In genomic region chr13:22427783-22428182, GRCh38 we compare ENCODE assay signal across 19 cellular contexts.
"Had no signal": no experiment of that assay in that cellular context is flagged by ENCODE, and none has a peak within 500 bp of the region (broad histone marks: within the 10 kb centered on the region; RNA-seq: fewer than 3 reads in every experiment).

No MANE protein-coding gene starts in this region.

- H3K27me3 ChIP-seq: foreskin keratinocyte, left lung, sigmoid colon, suprapubic skin, thyroid gland had no signal

- H3K27ac ChIP-seq: foreskin keratinocyte, parathyroid adenoma, psoas muscle, sigmoid colon, suprapubic skin, thyroid gland had no signal

- H3K36me3 ChIP-seq: left lung, sigmoid colon, suprapubic skin, thyroid gland had no signal

- H2AFZ ChIP-seq: parathyroid adenoma had no signal

- H3K79me2 ChIP-seq: parathyroid adenoma had no signal

- H3K4me3 ChIP-seq: left lung, lung, psoas muscle, sigmoid colon, suprapubic skin, thyroid gland had no signal

- ATAC-seq: foreskin keratinocyte; psoas muscle; stimulated activated effector memory CD8-positive, alpha-beta T cell treated with anti-CD3 and anti-CD28 coated beads, Interleukin-12 subunit alpha, Interleukin-12 subunit beta, amount 100 ng/mL, for 72 hours; stimulated activated naive CD8-positive, alpha-beta T cell treated with anti-CD3 and anti-CD28 coated beads, Interleukin-15, Interleukin-2, amounts not matched to agents 100 U/mL and 50 U/mL, for 24 hours had no signal

- DNase-seq: effector CD4-positive, alpha-beta T cell; endodermal cell; foreskin keratinocyte; head of caudate nucleus; islet precursor cell; left lung; midbrain; naive B cell; psoas muscle; retina; sigmoid colon; stimulated activated CD4-positive, alpha-beta T cell treated with anti-CD3 and anti-CD28 coated beads, Interleukin-4, amount 100 ng/mL, for 1 hour; stimulated activated CD8-positive, alpha-beta memory T cell treated with anti-CD3 and anti-CD28 coated beads, Interleukin-4, amount 100 ng/mL, for 48 hours; stimulated activated naive CD8-positive, alpha-beta T cell treated with anti-CD3 and anti-CD28 coated beads, Interleukin-15, Interleukin-2, amounts not matched to agents 100 U/mL and 50 U/mL, for 24 hours; thyroid gland had no signal

- H3K9me3 ChIP-seq: psoas muscle, suprapubic skin, thyroid gland had no signal

- H3K4me1 ChIP-seq: foreskin keratinocyte, left lung, parathyroid adenoma, psoas muscle, sigmoid colon, suprapubic skin, thyroid gland had no signal
